ENCODE assay signal across 24 cellular contexts in genomic region chr13:77378662-77379061, GRCh38.
"Had no signal": no experiment of that assay in that cellular context is flagged by ENCODE, and none has a peak within 500 bp of the region (broad histone marks: within the 10 kb centered on the region; RNA-seq: fewer than 3 reads in every experiment).

No MANE protein-coding gene starts in this region.

- H3K27ac Mint-ChIP-seq: effector memory CD8-positive, alpha-beta T cell; memory B cell; natural killer cell; stimulated activated effector memory CD8-positive, alpha-beta T cell treated with anti-CD3 and anti-CD28 coated beads, Interleukin-12 subunit alpha, Interleukin-12 subunit beta, amount 100 ng/mL, for 72 hours; type B pancreatic cell had no signal

- H3K9me3 ChIP-seq: esophagus muscularis mucosa, ovary, psoas muscle, sigmoid colon, stomach, testis, tibial artery had no signal

- H3K4me1 Mint-ChIP-seq: natural killer cell had no signal

- ATAC-seq: effector memory CD8-positive, alpha-beta T cell; natural killer cell; psoas muscle; right cardiac atrium; stimulated activated effector memory CD8-positive, alpha-beta T cell treated with anti-CD3 and anti-CD28 coated beads, Interleukin-12 subunit alpha, Interleukin-12 subunit beta, amount 100 ng/mL, for 72 hours had no signal

- H3K4me3 ChIP-seq: esophagus muscularis mucosa, lung, ovary, psoas muscle, sigmoid colon, stomach, tibial artery had no signal

- FAIRE-seq: frontal cortex, kidney had no signal

- H3K36me3 Mint-ChIP-seq: memory B cell; natural killer cell; stimulated activated effector memory CD8-positive, alpha-beta T cell treated with anti-CD3 and anti-CD28 coated beads, Interleukin-12 subunit alpha, Interleukin-12 subunit beta, amount 100 ng/mL, for 72 hours; type B pancreatic cell had no signal

- H3K36me3 ChIP-seq: esophagus muscularis mucosa, ovary, sigmoid colon, stomach, tibial artery had no signal

- DNase-seq: cortex of kidney; effector memory CD8-positive, alpha-beta T cell; hypothalamus; kidney; natural killer cell; occipital lobe; ovary; posterior cingulate gyrus; psoas muscle; right cardiac atrium; sigmoid colon; stimulated activated CD4-positive, alpha-beta T cell treated with anti-CD3 and anti-CD28 coated beads, Interleukin-2, amount 100 ng/mL, for 24 hours; stimulated activated CD4-positive, alpha-beta T cell treated with anti-CD3 and anti-CD28 coated beads, Interleukin-4, amount 100 ng/mL, for 24 hours; stimulated activated naive CD4-positive, alpha-beta T cell treated with Interleukin-2 at 50 U/mL for 16 hours; stomach; testis; tibial artery had no signal

- H3K27ac ChIP-seq: epithelial cell of prostate, esophagus muscularis mucosa, ovary, psoas muscle, sigmoid colon, stomach, testis, tibial artery had no signal

- H3K4me3 Mint-ChIP-seq: effector memory CD8-positive, alpha-beta T cell; memory B cell; natural killer cell; stimulated activated effector memory CD8-positive, alpha-beta T cell treated with anti-CD3 and anti-CD28 coated beads, Interleukin-12 subunit alpha, Interleukin-12 subunit beta, amount 100 ng/mL, for 72 hours; type B pancreatic cell had no signal

- H3K4me1 ChIP-seq: esophagus muscularis mucosa, psoas muscle, sigmoid colon, stomach, testis, tibial artery had no signal

- H3K27me3 Mint-ChIP-seq: effector memory CD8-positive, alpha-beta T cell; memory B cell; type B pancreatic cell had no signal

- H3K9me3 Mint-ChIP-seq: effector memory CD8-positive, alpha-beta T cell; memory B cell; natural killer cell; stimulated activated effector memory CD8-positive, alpha-beta T cell treated with anti-CD3 and anti-CD28 coated beads, Interleukin-12 subunit alpha, Interleukin-12 subunit beta, amount 100 ng/mL, for 72 hours; type B pancreatic cell had no signal

- H3K27me3 ChIP-seq: esophagus muscularis mucosa, ovary, sigmoid colon, stomach, testis, tibial artery had no signal
